ENCODE assay signal across 18 cellular contexts in the genomic region with DNA sequence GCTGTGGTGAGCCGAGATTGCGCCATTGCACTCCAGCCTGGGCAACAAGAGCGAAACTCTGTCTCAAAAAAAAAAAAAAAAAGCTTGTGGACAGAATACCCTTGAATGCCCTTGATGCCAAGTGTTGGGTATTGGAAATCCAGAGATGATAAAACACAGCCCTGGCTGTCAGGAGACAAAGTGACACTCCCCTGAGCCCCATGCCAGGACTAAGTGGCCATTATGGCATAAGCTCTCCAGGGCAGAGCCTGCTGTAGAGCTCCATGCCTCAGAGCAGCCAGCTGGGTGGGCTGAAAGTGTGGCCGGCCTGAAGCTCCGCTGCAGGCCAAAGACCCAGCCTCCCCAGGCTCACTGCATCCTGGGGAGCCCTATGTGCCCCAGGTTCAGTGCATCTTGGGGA. TPM values are rescaled to one million over a fixed set of nuclear protein-coding genes. Genes with fewer than 3 reads are reported as not detected.
DNase-seq lines count a peak whose midpoint lies in the region; ATAC-seq and TF ChIP-seq lines count a peak whose summit lies in the region.
"Had no signal": no experiment of that assay in that cellular context is flagged by ENCODE, and none has a peak within 500 bp of the region (broad histone marks: within the 10 kb centered on the region; RNA-seq: fewer than 3 reads in every experiment).

No MANE protein-coding gene starts in this region.

- intact Hi-C loops in heart left ventricle (cut with DNase I) (no loop called here), left ventricle myocardium superior (cut with micrococcal nuclease) (no loop called here), mucosa of descending colon (cut with DNase I, micrococcal nuclease) (loop anchor here in 1 of 2 donors (5.0 kb wide), 1 partner anchor 115 kb away; a partner anchor contains a TSS)

- no peak for TF ChIP-seq POLR2A in heart left ventricle (IDR thresholded peaks at IDR 0.05)

- ATAC-seq in heart left ventricle (peak; percentile 60 to 66 (median 62)), left ventricle myocardium superior (peak; percentile 36), mucosa of descending colon (no peak)
- ATAC-seq: CD8-positive, alpha-beta T cell; GM12878 had no signal

- no peaks in the 10 kb centered on the region for H3K9me3 ChIP-seq in heart left ventricle
- H3K9me3 ChIP-seq in right atrium auricular region = no peaks in the 10 kb centered on the region
- H3K9me3 ChIP-seq in KOPT-K1 (ENCODE audit: insufficient read depth, low read length, poor library complexity, severe bottlenecking) = no peaks in the 10 kb centered on the region
- H3K9me3 ChIP-seq in mucosa of descending colon = no peaks in the 10 kb centered on the region
- H3K9me3 ChIP-seq: BLaER1, Caco-2, HAP-1 had no signal

- in situ Hi-C loops in GM13976 (cut with MboI; ENCODE audit: low sequenced_read_pairs, unreplicated experiment) = loop anchor here (10.0 kb wide), 1 partner anchor 278 kb away; no protein-coding TSS in a partner anchor

- H3K27ac ChIP-seq in heart left ventricle (peak overlapping the region in 4 of 12 donors; percentile 0 to 64 (median 46)), right atrium auricular region (peak overlapping the region in 1 of 2 donors; percentile 75), KOPT-K1 (ENCODE audit: low read depth, low read length, poor library complexity, severe bottlenecking) (peak overlapping the region; percentile 46)
- H3K27ac ChIP-seq: BLaER1, C4-2B had no signal

- peak in 3 of 5 donors; percentile 46 to 80 (median 63) for DNase-seq in heart left ventricle
- no peak for DNase-seq in right atrium auricular region (ENCODE audit: low spot score)
- DNase-seq in left ventricle myocardium superior = no peak
- no peak for DNase-seq in GM13976 (ENCODE audit: low spot score)
- no peak for DNase-seq in mucosa of descending colon
- DNase-seq: Caco-2; CD4-positive, CD25-positive, alpha-beta regulatory T cell; CD8-positive, alpha-beta T cell; DMS153; EL; GDM1; GOT3; HFFc6 had no signal

- H3K36me3 ChIP-seq in heart left ventricle (peaks cover 0 to 37% (median 4%) of the 10 kb centered on the region in 9 donors), right atrium auricular region (peaks cover 8% of the 10 kb centered on the region), KOPT-K1 (ENCODE audit: insufficient read depth, low read length) (no peaks in the 10 kb centered on the region), mucosa of descending colon (ENCODE audit: low read depth) (no peaks in the 10 kb centered on the region)

- no peaks in the 10 kb centered on the region for H3K27me3 ChIP-seq in heart left ventricle
- H3K27me3 ChIP-seq in right atrium auricular region = no peaks in the 10 kb centered on the region
- H3K27me3 ChIP-seq: BLaER1 had no signal

- WGBS in heart left ventricle, 4 donors = 76 to 89% (median 83%) methylated on average over 5 of the region's 5 CpGs

- TF ChIP-seq CTCF in heart left ventricle (IDR thresholded peaks at IDR 0.05) (no peak), right atrium auricular region (IDR thresholded peaks at IDR 0.05) (no peak), GM13976 (IDR thresholded peaks at IDR 0.05; ENCODE audit: borderline replicate concordance, control extremely low read depth, extremely low read depth, insufficient read depth, missing control alignments) (no peak), mucosa of descending colon (IDR thresholded peaks at IDR 0.05) (no peak)

- H3K4me3 ChIP-seq in heart left ventricle (no peak overlapping the region), right atrium auricular region (no peak overlapping the region), mucosa of descending colon (no peak overlapping the region)
- H3K4me3 ChIP-seq: BLaER1, GM12878, HAP-1 had no signal

- peaks cover 0 to 21% (median 8%) of the 10 kb centered on the region in 12 donors for H3K4me1 ChIP-seq in heart left ventricle
- peaks cover 0 to 24% of the 10 kb centered on the region in 2 donors for H3K4me1 ChIP-seq in right atrium auricular region
- H3K4me1 ChIP-seq in mucosa of descending colon (ENCODE audit: low read depth) = peaks cover 8% of the 10 kb centered on the region

RNA-seq across cellular contexts. Expression of a gene that starts 4.9 kb away (rescaled TPM):
- total RNA-seq in heart left ventricle (10 to 100 TPM in 1 of 9 donors, 1 to 10 TPM in 8; 3.3 to 12.2 (median 6.7) TPM), right atrium auricular region (1 to 10 TPM; 5.6 to 7.5 TPM), left ventricle myocardium superior (5.4 TPM), mucosa of descending colon (10 to 100 TPM in 1 of 3 donors, 1 to 10 TPM in 2; 9.0 to 14.2 (median 9.1) TPM)
- 1 to 10 TPM; 4.2 to 7.0 TPM for polyA plus RNA-seq in heart left ventricle

RNA-seq across cellular contexts. Expression of a gene that starts 14.5 kb away (rescaled TPM):
- total RNA-seq in heart left ventricle (1 to 10 TPM in 5 of 9 donors, under 1 TPM in 4; 0.35 to 3.9 (median 1.6) TPM), right atrium auricular region (1 to 10 TPM in 1 of 2 donors, under 1 TPM in 1; 0.89 to 2.8 TPM), left ventricle myocardium superior (0.82 TPM), mucosa of descending colon (1 to 10 TPM in 2 of 3 donors, under 1 TPM in 1; 0.67 to 4.0 (median 2.5) TPM)
- polyA plus RNA-seq in heart left ventricle = 10 to 100 TPM in 1 of 2 donors, under 1 TPM in 1; 0.30 to 11.2 TPM

RNA-seq across cellular contexts. Expression of a gene that starts 25.5 kb away (rescaled TPM):
- total RNA-seq in heart left ventricle = 1 to 10 TPM in 5 of 9 donors, under 1 TPM in 4; 0.45 to 1.7 (median 1.1) TPM
- 1 to 10 TPM in 1 of 2 donors, under 1 TPM in 1; 0.42 to 1.4 TPM for polyA plus RNA-seq in heart left ventricle
- total RNA-seq in right atrium auricular region = under 1 TPM; 0.26 to 0.55 TPM
- 0.37 TPM for total RNA-seq in left ventricle myocardium superior
- total RNA-seq in mucosa of descending colon = 1 to 10 TPM; 1.6 to 2.2 (median 1.8) TPM

RNA-seq across cellular contexts. Expression of a gene that starts 25.6 kb away (rescaled TPM):
- total RNA-seq in heart left ventricle = 100 to 1,000 TPM in 4 of 9 donors, 10 to 100 TPM in 5; 57.7 to 142 (median 99.2) TPM
- polyA plus RNA-seq in heart left ventricle = 10 to 100 TPM; 11.4 to 31.3 TPM
- total RNA-seq in right atrium auricular region = 10 to 100 TPM; 52.3 to 81.1 TPM
- 104 TPM for total RNA-seq in left ventricle myocardium superior
- 100 to 1,000 TPM; 133 to 152 (median 151) TPM for total RNA-seq in mucosa of descending colon

RNA-seq across cellular contexts. Expression of a gene that starts 43.2 kb away (rescaled TPM):
- 10 to 100 TPM in 7 of 9 donors, 1 to 10 TPM in 2; 5.0 to 44.0 (median 15.9) TPM for total RNA-seq in heart left ventricle
- polyA plus RNA-seq in heart left ventricle = 100 to 1,000 TPM in 1 of 2 donors, 10 to 100 TPM in 1; 36.2 to 139 TPM
- 10 to 100 TPM; 18.4 to 38.8 TPM for total RNA-seq in right atrium auricular region
- total RNA-seq in left ventricle myocardium superior = 16.3 TPM
- 10 to 100 TPM; 14.0 to 26.0 (median 25.3) TPM for total RNA-seq in mucosa of descending colon

Comparison
In these comparisons a context has a peak if more than half of its experiments do, and no peak if none do; other contexts are left out.
1. DNase-seq: peak in heart left ventricle (3 of 5); none in right atrium auricular region (single experiment), left ventricle myocardium superior (single experiment), GM13976 (single experiment) and mucosa of descending colon (0 of 3).